Comparison of ENCODE assay signal across 1 cellular context in the genomic region with DNA sequence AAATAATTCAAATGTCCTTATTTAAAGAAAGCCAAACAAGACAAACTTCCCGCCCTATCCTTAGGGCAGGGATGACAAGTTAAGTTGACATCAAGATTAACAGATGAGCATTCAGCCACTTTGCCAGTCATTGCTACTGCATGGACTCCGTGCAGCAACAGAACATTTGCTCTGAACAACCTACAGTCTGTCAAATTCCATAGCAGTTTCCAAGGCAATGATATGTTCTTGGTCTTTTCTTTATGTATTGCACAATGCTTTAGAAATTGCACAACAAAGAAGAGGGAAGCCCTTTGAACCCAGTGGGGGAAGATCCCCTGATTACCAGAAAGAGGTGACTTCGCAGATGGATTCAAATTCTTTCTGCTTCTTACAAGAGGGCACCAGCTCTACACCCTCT.
TF ChIP-seq lines count a peak whose summit lies in the region.

No MANE protein-coding gene starts in this region.

TF ChIP-seq in GM23338, 12 proteins besides CTCF, POLR2A, EP300 and RAD21 (continued from another document):
- TF ChIP-seq, protein P1, sequence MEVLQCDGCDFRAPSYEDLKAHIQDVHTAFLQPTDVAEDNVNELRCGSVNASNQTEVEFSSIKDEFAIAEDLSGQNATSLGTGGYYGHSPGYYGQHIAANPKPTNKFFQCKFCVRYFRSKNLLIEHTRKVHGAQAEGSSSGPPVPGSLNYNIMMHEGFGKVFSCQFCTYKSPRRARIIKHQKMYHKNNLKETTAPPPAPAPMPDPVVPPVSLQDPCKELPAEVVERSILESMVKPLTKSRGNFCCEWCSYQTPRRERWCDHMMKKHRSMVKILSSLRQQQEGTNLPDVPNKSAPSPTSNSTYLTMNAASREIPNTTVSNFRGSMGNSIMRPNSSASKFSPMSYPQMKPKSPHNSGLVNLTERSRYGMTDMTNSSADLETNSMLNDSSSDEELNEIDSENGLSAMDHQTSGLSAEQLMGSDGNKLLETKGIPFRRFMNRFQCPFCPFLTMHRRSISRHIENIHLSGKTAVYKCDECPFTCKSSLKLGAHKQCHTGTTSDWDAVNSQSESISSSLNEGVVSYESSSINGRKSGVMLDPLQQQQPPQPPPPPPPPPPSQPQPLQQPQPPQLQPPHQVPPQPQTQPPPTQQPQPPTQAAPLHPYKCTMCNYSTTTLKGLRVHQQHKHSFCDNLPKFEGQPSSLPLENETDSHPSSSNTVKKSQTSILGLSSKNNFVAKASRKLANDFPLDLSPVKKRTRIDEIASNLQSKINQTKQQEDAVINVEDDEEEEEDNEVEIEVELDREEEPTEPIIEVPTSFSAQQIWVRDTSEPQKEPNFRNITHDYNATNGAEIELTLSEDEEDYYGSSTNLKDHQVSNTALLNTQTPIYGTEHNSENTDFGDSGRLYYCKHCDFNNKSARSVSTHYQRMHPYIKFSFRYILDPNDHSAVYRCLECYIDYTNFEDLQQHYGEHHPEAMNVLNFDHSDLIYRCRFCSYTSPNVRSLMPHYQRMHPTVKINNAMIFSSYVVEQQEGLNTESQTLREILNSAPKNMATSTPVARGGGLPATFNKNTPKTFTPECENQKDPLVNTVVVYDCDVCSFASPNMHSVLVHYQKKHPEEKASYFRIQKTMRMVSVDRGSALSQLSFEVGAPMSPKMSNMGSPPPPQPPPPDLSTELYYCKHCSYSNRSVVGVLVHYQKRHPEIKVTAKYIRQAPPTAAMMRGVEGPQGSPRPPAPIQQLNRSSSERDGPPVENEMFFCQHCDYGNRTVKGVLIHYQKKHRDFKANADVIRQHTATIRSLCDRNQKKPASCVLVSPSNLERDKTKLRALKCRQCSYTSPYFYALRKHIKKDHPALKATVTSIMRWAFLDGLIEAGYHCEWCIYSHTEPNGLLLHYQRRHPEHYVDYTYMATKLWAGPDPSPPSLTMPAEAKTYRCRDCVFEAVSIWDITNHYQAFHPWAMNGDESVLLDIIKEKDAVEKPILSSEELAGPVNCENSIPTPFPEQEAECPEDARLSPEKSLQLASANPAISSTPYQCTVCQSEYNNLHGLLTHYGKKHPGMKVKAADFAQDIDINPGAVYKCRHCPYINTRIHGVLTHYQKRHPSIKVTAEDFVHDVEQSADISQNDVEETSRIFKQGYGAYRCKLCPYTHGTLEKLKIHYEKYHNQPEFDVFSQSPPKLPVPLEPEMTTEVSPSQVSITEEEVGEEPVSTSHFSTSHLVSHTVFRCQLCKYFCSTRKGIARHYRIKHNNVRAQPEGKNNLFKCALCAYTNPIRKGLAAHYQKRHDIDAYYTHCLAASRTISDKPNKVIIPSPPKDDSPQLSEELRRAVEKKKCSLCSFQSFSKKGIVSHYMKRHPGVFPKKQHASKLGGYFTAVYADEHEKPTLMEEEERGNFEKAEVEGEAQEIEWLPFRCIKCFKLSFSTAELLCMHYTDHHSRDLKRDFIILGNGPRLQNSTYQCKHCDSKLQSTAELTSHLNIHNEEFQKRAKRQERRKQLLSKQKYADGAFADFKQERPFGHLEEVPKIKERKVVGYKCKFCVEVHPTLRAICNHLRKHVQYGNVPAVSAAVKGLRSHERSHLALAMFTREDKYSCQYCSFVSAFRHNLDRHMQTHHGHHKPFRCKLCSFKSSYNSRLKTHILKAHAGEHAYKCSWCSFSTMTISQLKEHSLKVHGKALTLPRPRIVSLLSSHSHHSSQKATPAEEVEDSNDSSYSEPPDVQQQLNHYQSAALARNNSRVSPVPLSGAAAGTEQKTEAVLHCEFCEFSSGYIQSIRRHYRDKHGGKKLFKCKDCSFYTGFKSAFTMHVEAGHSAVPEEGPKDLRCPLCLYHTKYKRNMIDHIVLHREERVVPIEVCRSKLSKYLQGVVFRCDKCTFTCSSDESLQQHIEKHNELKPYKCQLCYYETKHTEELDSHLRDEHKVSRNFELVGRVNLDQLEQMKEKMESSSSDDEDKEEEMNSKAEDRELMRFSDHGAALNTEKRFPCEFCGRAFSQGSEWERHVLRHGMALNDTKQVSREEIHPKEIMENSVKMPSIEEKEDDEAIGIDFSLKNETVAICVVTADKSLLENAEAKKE (CRISPR knock-in tag; IDR thresholded peaks at IDR 0.05), result no peak
- TF ChIP-seq POLR2AphosphoS5 (IDR thresholded peaks at IDR 0.05; ENCODE audit: low read depth) (no peak), NANOG (IDR thresholded peaks at IDR 0.05; ENCODE audit: borderline replicate concordance) (no peak), STAT1 (IDR thresholded peaks at IDR 0.05; ENCODE audit: unreplicated experiment) (no peak), ZNF114 (CRISPR knock-in tag; IDR thresholded peaks at IDR 0.05) (no peak), ZNF331 (CRISPR knock-in tag; IDR thresholded peaks at IDR 0.05; ENCODE audit: low read depth) (no peak), EZH2phosphoT487 (IDR thresholded peaks at IDR 0.05; ENCODE audit: unreplicated experiment) (no peak), JUNB (IDR thresholded peaks at IDR 0.05; ENCODE audit: unreplicated experiment) (no peak), EZH2 (IDR thresholded peaks at IDR 0.05; ENCODE audit: low read depth, unreplicated experiment) (no peak)
- TF ChIP-seq, protein P2, sequence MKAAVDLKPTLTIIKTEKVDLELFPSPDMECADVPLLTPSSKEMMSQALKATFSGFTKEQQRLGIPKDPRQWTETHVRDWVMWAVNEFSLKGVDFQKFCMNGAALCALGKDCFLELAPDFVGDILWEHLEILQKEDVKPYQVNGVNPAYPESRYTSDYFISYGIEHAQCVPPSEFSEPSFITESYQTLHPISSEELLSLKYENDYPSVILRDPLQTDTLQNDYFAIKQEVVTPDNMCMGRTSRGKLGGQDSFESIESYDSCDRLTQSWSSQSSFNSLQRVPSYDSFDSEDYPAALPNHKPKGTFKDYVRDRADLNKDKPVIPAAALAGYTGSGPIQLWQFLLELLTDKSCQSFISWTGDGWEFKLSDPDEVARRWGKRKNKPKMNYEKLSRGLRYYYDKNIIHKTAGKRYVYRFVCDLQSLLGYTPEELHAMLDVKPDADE (IDR thresholded peaks at IDR 0.05), result no peak
